In the genomic region with DNA sequence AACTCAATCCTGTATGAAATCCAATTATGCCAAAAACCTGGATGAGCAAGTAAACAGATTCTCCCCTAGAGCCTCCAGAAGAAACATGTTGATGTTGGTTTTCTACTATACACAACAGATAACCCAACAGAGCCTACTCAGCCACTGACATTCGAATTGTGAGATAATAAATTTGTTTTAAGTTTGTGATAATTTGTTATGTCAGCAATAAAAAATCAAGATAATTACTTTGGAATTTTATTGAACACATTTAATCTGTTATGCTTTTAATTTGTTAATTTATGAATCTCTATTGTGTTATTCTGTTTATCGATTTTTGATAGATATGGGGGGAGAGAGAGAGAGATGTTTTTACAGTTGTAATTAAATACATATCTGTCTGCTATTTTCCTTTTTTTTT, we compare ENCODE assay signal across 8 cellular contexts.
"Had no signal": no experiment of that assay in that cellular context is flagged by ENCODE, and none has a peak within 500 bp of the region (broad histone marks: within the 10 kb centered on the region; RNA-seq: fewer than 3 reads in every experiment).

No MANE protein-coding gene starts in this region.

- H2AFZ ChIP-seq: GM23248 had no signal

- H3K9ac ChIP-seq: GM23248 had no signal

- DNase-seq: GM23248, GOT3, H9, HCEC 1CT, HFFc6, KG1 had no signal

- FAIRE-seq: H54 had no signal

- H3K27ac ChIP-seq: GM23248, HL-60 had no signal

- H3K4me3 ChIP-seq: GM23248 had no signal
